8 cellular contexts compared by ENCODE assay signal in the genomic region with DNA sequence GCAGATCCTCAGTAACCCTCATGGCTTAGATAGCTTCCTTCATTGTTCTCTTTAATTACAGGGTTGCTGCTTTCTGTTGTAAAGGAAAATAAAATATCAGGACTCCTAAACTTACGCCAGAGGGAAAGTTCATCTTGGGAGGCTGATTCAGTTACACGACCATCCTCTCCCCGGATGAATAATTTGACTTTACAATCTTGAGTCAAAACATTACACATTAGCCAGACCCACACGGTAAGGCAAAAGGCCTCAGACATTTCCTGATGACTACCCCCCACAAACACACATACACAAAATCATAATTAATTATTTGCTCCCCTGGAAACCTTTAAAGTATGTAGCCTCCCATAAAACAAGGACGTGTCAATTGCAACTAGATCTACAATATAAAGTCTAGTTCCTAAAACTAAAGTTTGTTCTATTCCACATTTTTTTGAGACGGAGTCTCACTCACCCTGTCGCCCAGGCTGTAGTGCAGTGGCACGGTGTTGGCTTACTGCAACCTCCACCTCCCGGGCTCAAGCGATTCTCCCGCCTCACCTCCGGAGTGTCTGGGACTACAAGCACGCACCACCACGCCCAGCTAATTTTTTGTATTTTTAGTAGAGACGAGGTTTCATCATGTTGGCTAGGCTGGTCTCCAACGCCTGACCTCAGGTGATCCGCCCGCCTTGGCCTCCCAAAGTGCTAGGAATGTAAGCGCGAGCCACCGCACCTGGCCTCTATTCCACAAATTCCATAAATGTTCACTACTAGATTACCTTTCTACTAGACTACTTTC. TPM values are rescaled to one million over a fixed set of nuclear protein-coding genes. Genes with fewer than 3 reads are reported as not detected.
DNase-seq lines count a peak whose midpoint lies in the region; ATAC-seq and TF ChIP-seq lines count a peak whose summit lies in the region.

No MANE protein-coding gene starts in this region.

- H3K27me3 ChIP-seq in BE2C, result no peaks in the 10 kb centered on the region
- no peaks in the 10 kb centered on the region for H3K27me3 ChIP-seq in H9 (ENCODE audit: insufficient read depth, low read length)
- no peaks in the 10 kb centered on the region for H3K27me3 ChIP-seq in iPS-20b (ENCODE audit: insufficient read depth, low read length)

- H3K18ac ChIP-seq in H9 (ENCODE audit: insufficient read length, low read depth, low read length), result peak overlapping the region; percentile 96

- no peak overlapping the region for H2BK120ac ChIP-seq in H9 (ENCODE audit: low read depth, low read length, poor library complexity, severe bottlenecking)

- peak overlapping the region; percentile 64 for H3K56ac ChIP-seq in H9 (ENCODE audit: insufficient read length, low read depth, low read length)

- H3K9me3 ChIP-seq in BE2C (no peaks in the 10 kb centered on the region), H9 (ENCODE audit: control insufficient read depth, low read depth, low read length) (no peaks in the 10 kb centered on the region), iPS-20b (ENCODE audit: insufficient read depth, low read depth, low read length) (no peaks in the 10 kb centered on the region)

- no peaks in the 10 kb centered on the region for H3K4me1 ChIP-seq in BE2C
- H3K4me1 ChIP-seq in H9 (ENCODE audit: insufficient read depth, low read length), result peaks cover 4% of the 10 kb centered on the region
- H3K4me1 ChIP-seq in iPS-20b (ENCODE audit: insufficient read depth, low read length), result peaks cover 10% of the 10 kb centered on the region; the same call in 1 of the 2 replicates

- peaks cover 10% of the 10 kb centered on the region for H3K36me3 ChIP-seq in BE2C
- peaks cover 23% of the 10 kb centered on the region for H3K36me3 ChIP-seq in iPS-20b (ENCODE audit: insufficient read depth, low read depth, low read length)

- H2BK5ac ChIP-seq in H9 (ENCODE audit: insufficient read length, low read length), result peak overlapping the region; percentile 84

- H3K14ac ChIP-seq in H9 (ENCODE audit: insufficient read depth, low read length), result peak overlapping the region; percentile 91; the same call in 1 of the 2 replicates

- DNase-seq in BE2C, result no peak
- peak; percentile 36 for DNase-seq in H9
- no peak for DNase-seq in activated CD8-positive, alpha-beta T cell treated with anti-CD3 and anti-CD28 coated beads, Interleukin-2, amount 10 ng/mL, durations not matched to agents 7 days and 5 days
- DNase-seq in stimulated activated naive CD8-positive, alpha-beta T cell treated with anti-CD3 and anti-CD28 coated beads, Interleukin-15, amount 100 ng/mL, for 72 hours, result no peak

- peak overlapping the region; percentile 99 to 100 (median 99) for H3K27ac Mint-ChIP-seq in H9
- peak overlapping the region; percentile 87 for H3K27ac Mint-ChIP-seq in activated CD8-positive, alpha-beta T cell treated with anti-CD3 and anti-CD28 coated beads, Interleukin-2, amount 10 ng/mL, durations not matched to agents 7 days and 5 days
- H3K27ac Mint-ChIP-seq in stimulated activated naive CD8-positive, alpha-beta T cell treated with anti-CD3 and anti-CD28 coated beads, Interleukin-15, amount 100 ng/mL, for 72 hours, result peak overlapping the region; percentile 83 to 95

- TF ChIP-seq CTCF in BE2C (IDR thresholded peaks at IDR 0.05; ENCODE audit: low read depth, low read length) (no peak), H9 (conservative IDR thresholded peaks at IDR 0.05) (no peak; the same call in 2 of the 3 replicates)

- peak overlapping the region; percentile 97 for H3K27ac ChIP-seq in H9 (ENCODE audit: insufficient read length, low read depth, low read length)
- peak overlapping the region; percentile 96 for H3K27ac ChIP-seq in iPS-20b (ENCODE audit: low read length)

- H3K23ac ChIP-seq in H9 (ENCODE audit: insufficient read length, low read depth, low read length), result peak overlapping the region; percentile 54

- H2BK20ac ChIP-seq in H9 (ENCODE audit: low read depth, low read length, poor library complexity, severe bottlenecking), result no peak overlapping the region

- H3K36me3 Mint-ChIP-seq in H9 (ENCODE audit: insufficient read depth in 1 of 3, low read depth in 3 of 3), result peaks cover 8 to 18% (median 13%) of the 10 kb centered on the region in 3 experiments; a peak in 5 of 7 replicates
- H3K36me3 Mint-ChIP-seq in activated CD8-positive, alpha-beta T cell treated with anti-CD3 and anti-CD28 coated beads, Interleukin-2, amount 10 ng/mL, durations not matched to agents 7 days and 5 days (ENCODE audit: low read depth), result peaks cover 13% of the 10 kb centered on the region

- H2BK12ac ChIP-seq in H9 (ENCODE audit: insufficient read length, low read depth, low read length), result peak overlapping the region; percentile 40

- H3K9me3 Mint-ChIP-seq in H9, result no peaks in the 10 kb centered on the region; a peak in 2 of 5 replicates
- no peaks in the 10 kb centered on the region for H3K9me3 Mint-ChIP-seq in activated CD8-positive, alpha-beta T cell treated with anti-CD3 and anti-CD28 coated beads, Interleukin-2, amount 10 ng/mL, durations not matched to agents 7 days and 5 days (ENCODE audit: insufficient read depth)
- no peaks in the 10 kb centered on the region for H3K9me3 Mint-ChIP-seq in stimulated activated naive CD8-positive, alpha-beta T cell treated with anti-CD3 and anti-CD28 coated beads, Interleukin-15, amount 100 ng/mL, for 72 hours

- H3K9ac ChIP-seq in H9 (ENCODE audit: extremely low read depth, insufficient read length, low read length) (peak overlapping the region; percentile 96), iPS-20b (ENCODE audit: low read depth, low read length) (peak overlapping the region; percentile 98)

- H3K4me2 ChIP-seq in H9 (ENCODE audit: insufficient read depth, insufficient read length, low read length), result peak overlapping the region; percentile 87

- no peak overlapping the region for H2AFZ ChIP-seq in H9 (ENCODE audit: low read length)

- peaks cover 33 to 46% of the 10 kb centered on the region in 2 experiments for H3K4me1 Mint-ChIP-seq in H9
- H3K4me1 Mint-ChIP-seq in activated CD8-positive, alpha-beta T cell treated with anti-CD3 and anti-CD28 coated beads, Interleukin-2, amount 10 ng/mL, durations not matched to agents 7 days and 5 days (ENCODE audit: low read depth), result peaks cover 34% of the 10 kb centered on the region
- peaks cover 55% of the 10 kb centered on the region for H3K4me1 Mint-ChIP-seq in stimulated activated naive CD8-positive, alpha-beta T cell treated with anti-CD3 and anti-CD28 coated beads, Interleukin-15, amount 100 ng/mL, for 72 hours

- POLR2A ChIA-PET in activated CD8-positive, alpha-beta T cell treated with anti-CD3 and anti-CD28 coated beads, Interleukin-2, amount 10 ng/mL, durations not matched to agents 7 days and 5 days (lab: Charles Lee), result interaction anchor here (0.6 to 3.8 kb wide), 38 partner anchors 8 to 801 kb away, joined by 3 to 55 read pairs (median 5); a partner anchor contains a TSS

- H3K79me1 ChIP-seq in H9 (ENCODE audit: insufficient read depth, low read depth, low read length, poor library complexity, severe bottlenecking), result no peaks in the 10 kb centered on the region

- peak overlapping the region; percentile 94 to 97 for H3K4me3 Mint-ChIP-seq in H9
- peak overlapping the region; percentile 96 for H3K4me3 Mint-ChIP-seq in activated CD8-positive, alpha-beta T cell treated with anti-CD3 and anti-CD28 coated beads, Interleukin-2, amount 10 ng/mL, durations not matched to agents 7 days and 5 days
- peak overlapping the region; percentile 93 to 99 for H3K4me3 Mint-ChIP-seq in stimulated activated naive CD8-positive, alpha-beta T cell treated with anti-CD3 and anti-CD28 coated beads, Interleukin-15, amount 100 ng/mL, for 72 hours

- H4K91ac ChIP-seq in H9 (ENCODE audit: insufficient read length, low read depth, low read length), result no peak overlapping the region

- H3K79me2 ChIP-seq in H9 (ENCODE audit: insufficient read depth, low read length), result peaks cover 28% of the 10 kb centered on the region; the same call in 1 of the 2 replicates

- H3T11ph ChIP-seq in H9 (ENCODE audit: low read length), result no peak overlapping the region

- no peak overlapping the region for H2AK5ac ChIP-seq in H9 (ENCODE audit: insufficient read length, low read length)

- H4K5ac ChIP-seq in H9 (ENCODE audit: insufficient read length, low read depth, low read length), result peak overlapping the region; percentile 89

- H3K27me3 Mint-ChIP-seq in H9 (ENCODE audit: low read depth), result no peaks in the 10 kb centered on the region
- peaks cover 11% of the 10 kb centered on the region for H3K27me3 Mint-ChIP-seq in activated CD8-positive, alpha-beta T cell treated with anti-CD3 and anti-CD28 coated beads, Interleukin-2, amount 10 ng/mL, durations not matched to agents 7 days and 5 days (ENCODE audit: low read depth)
- H3K27me3 Mint-ChIP-seq in stimulated activated naive CD8-positive, alpha-beta T cell treated with anti-CD3 and anti-CD28 coated beads, Interleukin-15, amount 100 ng/mL, for 72 hours, result peaks cover 8% of the 10 kb centered on the region

- no peak overlapping the region for H4K8ac ChIP-seq in H9 (replicated peaks; ENCODE audit: insufficient read length, low read depth, low read length)

- WGBS in H9 (ENCODE audit: extremely low coverage, insufficient read length, low lambda C conversion rate), result no CpG with 5 or more reads among the region's 21 CpGs

- H3K4me3 ChIP-seq in BE2C (ENCODE audit: low read depth, low read length) (peak overlapping the region; percentile 85), iPS-20b (ENCODE audit: low read length) (peak overlapping the region; percentile 93)

- peaks cover 5% of the 10 kb centered on the region for H3K23me2 ChIP-seq in H9 (ENCODE audit: insufficient read length, low read depth, low read length, poor library complexity, severe bottlenecking)

- CTCF ChIA-PET in activated CD8-positive, alpha-beta T cell treated with anti-CD3 and anti-CD28 coated beads, Interleukin-2, amount 10 ng/mL, durations not matched to agents 7 days and 5 days (lab: Charles Lee), result interaction anchor here (1.1 to 8.1 kb wide), 10 partner anchors 11 to 48 kb away, joined by 3 to 70 read pairs (median 5); a partner anchor contains a TSS

- no peaks in the 10 kb centered on the region for H4K20me1 ChIP-seq in H9 (ENCODE audit: control insufficient read depth, insufficient read depth, insufficient read length)

- no peak for ATAC-seq in activated CD8-positive, alpha-beta T cell treated with anti-CD3 and anti-CD28 coated beads, Interleukin-2, amount 10 ng/mL, durations not matched to agents 7 days and 5 days
- peak; percentile 51 for ATAC-seq in stimulated activated naive CD8-positive, alpha-beta T cell treated with anti-CD3 and anti-CD28 coated beads, Interleukin-15, amount 100 ng/mL, for 72 hours
- ATAC-seq in HG02763 (IDR thresholded peaks at IDR 0.05; ENCODE audit: unreplicated experiment) (no peak), HG02938 (IDR thresholded peaks at IDR 0.05; ENCODE audit: unreplicated experiment) (no peak), HG03139 (IDR thresholded peaks at IDR 0.05; ENCODE audit: unreplicated experiment) (no peak)

- H3K4ac ChIP-seq in H9 (ENCODE audit: low read depth, low read length), result peak overlapping the region; percentile 10; the same call in 1 of the 2 replicates

- H2BK15ac ChIP-seq in H9 (ENCODE audit: low read depth, low read length), result no peak overlapping the region

RNA-seq across cellular contexts. Expression of a gene that starts 0.8 kb away (rescaled TPM):
- 149 TPM for polyA plus RNA-seq in BE2C (2012; ENCODE audit: insufficient read depth, insufficient read length, low read depth)
- total RNA-seq in H9 (2021), result 1,003 and 1,011 TPM in 2 replicates
- 100 to 1,000 TPM; 250 to 251 TPM for total RNA-seq in activated CD8-positive, alpha-beta T cell treated with anti-CD3 and anti-CD28 coated beads, Interleukin-2, amount 10 ng/mL, durations not matched to agents 7 days and 5 days

RNA-seq across cellular contexts. Expression of a gene that starts 22.4 kb away (rescaled TPM):
- 5.3 TPM for polyA plus RNA-seq in BE2C (2012; ENCODE audit: insufficient read depth, insufficient read length, low read depth)
- total RNA-seq in H9 (2021), result 11.9 and 12.8 TPM in 2 replicates
- 1 to 10 TPM; 6.7 to 8.7 TPM for total RNA-seq in activated CD8-positive, alpha-beta T cell treated with anti-CD3 and anti-CD28 coated beads, Interleukin-2, amount 10 ng/mL, durations not matched to agents 7 days and 5 days

RNA-seq across cellular contexts. Expression of a gene that starts 22.6 kb away (rescaled TPM):
- 0.85 TPM for polyA plus RNA-seq in BE2C (2012; ENCODE audit: insufficient read depth, insufficient read length, low read depth)
- 1.4 and 2.4 TPM in 2 replicates for total RNA-seq in H9 (2021)
- 1 to 10 TPM; 7.9 to 9.4 TPM for total RNA-seq in activated CD8-positive, alpha-beta T cell treated with anti-CD3 and anti-CD28 coated beads, Interleukin-2, amount 10 ng/mL, durations not matched to agents 7 days and 5 days

RNA-seq across cellular contexts. Expression of a gene that starts 28.1 kb away (rescaled TPM):
- polyA plus RNA-seq in BE2C (2012; ENCODE audit: insufficient read depth, insufficient read length, low read depth), result 183 TPM
- 286 and 311 TPM in 2 replicates for total RNA-seq in H9 (2021)
- total RNA-seq in activated CD8-positive, alpha-beta T cell treated with anti-CD3 and anti-CD28 coated beads, Interleukin-2, amount 10 ng/mL, durations not matched to agents 7 days and 5 days, result 100 to 1,000 TPM; 150 to 152 TPM

RNA-seq across cellular contexts. Expression of a gene that starts 31.6 kb away (rescaled TPM):
- not detected for polyA plus RNA-seq in BE2C (2012; ENCODE audit: insufficient read depth, insufficient read length, low read depth)
- total RNA-seq in H9 (2021), result 6.2 and 7.2 TPM in 2 replicates
- total RNA-seq in activated CD8-positive, alpha-beta T cell treated with anti-CD3 and anti-CD28 coated beads, Interleukin-2, amount 10 ng/mL, durations not matched to agents 7 days and 5 days, result 1 to 10 TPM; 3.3 to 3.5 TPM
